ENCODE assay signal across 20 cellular contexts in genomic region chr5:142275496-142275895, GRCh38. TPM values are rescaled to one million over a fixed set of nuclear protein-coding genes. Genes with fewer than 3 reads are reported as not detected.
DNase-seq lines count a peak whose midpoint lies in the region; ATAC-seq and TF ChIP-seq lines count a peak whose summit lies in the region.
"Had no signal": no experiment of that assay in that cellular context is flagged by ENCODE, and none has a peak within 500 bp of the region (broad histone marks: within the 10 kb centered on the region; RNA-seq: fewer than 3 reads in every experiment).

No MANE protein-coding gene starts in this region.

- no peak overlapping the region for H3K4me3 ChIP-seq in mammary epithelial cell (replicated peaks in 1 of 3; ENCODE audit: insufficient read depth in 1 of 3, low read depth in 2 of 3, low read length in 3 of 3)
- H3K4me3 ChIP-seq: GM23248, MG63 had no signal

- no peaks in the 10 kb centered on the region for H3K79me2 ChIP-seq in mammary epithelial cell (ENCODE audit: insufficient read depth, low read length)

- peaks cover 4% of the 10 kb centered on the region for H3K4me1 ChIP-seq in mammary epithelial cell (ENCODE audit: insufficient read depth, low read length)

- no peak overlapping the region for H3K4me2 ChIP-seq in mammary epithelial cell (ENCODE audit: insufficient read depth, low read depth, low read length)

- no TSS peak for BruUV-seq in mammary epithelial cell (replicated peaks; lab: Mats Ljungman, UMichigan)

- ATAC-seq in HG03280 (IDR thresholded peaks at IDR 0.05; ENCODE audit: unreplicated experiment), result no peak
- no peak for ATAC-seq in Right ventricle myocardium superior (ENCODE audit: poor library complexity)

- in situ Hi-C loops in mammary epithelial cell (cut with MboI; ENCODE audit: low sequenced_read_pairs in 2 of 2), result no loop called here

- H3K27ac ChIP-seq in mammary epithelial cell (ENCODE audit: insufficient read depth, low read depth, low read length), result peak overlapping the region; percentile 45
- H3K27ac ChIP-seq: GM23248 had no signal

- no peak for TF ChIP-seq CTCF in mammary epithelial cell (conservative IDR thresholded peaks at IDR 0.05 in 1 of 2, IDR thresholded peaks at IDR 0.05 in 1 of 2; ENCODE audit: extremely low read depth in 1 of 2, insufficient read depth in 1 of 2, low read depth in 1 of 2, low read length in 2 of 2)

- no peaks in the 10 kb centered on the region for H4K20me1 ChIP-seq in mammary epithelial cell (ENCODE audit: insufficient read depth, low read length)

- intact Hi-C loops in mammary epithelial cell (cut with micrococcal nuclease) (no loop called here), Right ventricle myocardium superior (cut with DNase I) (no loop called here)

- no peak overlapping the region for H2AFZ ChIP-seq in mammary epithelial cell (ENCODE audit: low read depth, low read length)
- H2AFZ ChIP-seq: GM23248 had no signal

- dilution Hi-C loops in mammary epithelial cell (cut with HindIII; ENCODE audit: low sequenced_read_pairs), result no loop called here

- peak; percentile 21 for DNase-seq in A172 (ENCODE audit: low spot score)
- DNase-seq in LoVo (ENCODE audit: low spot score), result peak; percentile 46
- DNase-seq in mammary epithelial cell, result peak; percentile 98
- peak; percentile 80 for DNase-seq in kidney tubule cell (ENCODE audit: low spot score)
- DNase-seq in NCI-H526 (lab: John Stamatoyannopoulos, UW), result no peak
- no peak for DNase-seq in ureter (ENCODE audit: low spot score)
- no peak for DNase-seq in Right ventricle myocardium superior
- DNase-seq: 8988T; CD4-positive, alpha-beta memory T cell; DND-41; GM23248; KG1; MG63; NCI-H1092 treated with DMSO at 0.1 percent for 48 hours; NCI-H1694; NCI-H345; NCI-H526 treated with DMSO at 0.1 percent for 48 hours; RPMI8226 had no signal

- CTCF ChIA-PET in mammary epithelial cell (lab: Charles Lee; ENCODE audit: low non-redundant PET), result no interaction called here

- no peaks in the 10 kb centered on the region for H3K36me3 ChIP-seq in mammary epithelial cell (ENCODE audit: insufficient read depth, low read length)
- H3K36me3 ChIP-seq: MG63 had no signal

- H3K27me3 ChIP-seq in mammary epithelial cell (ENCODE audit: insufficient read depth, low read length), result no peaks in the 10 kb centered on the region
- H3K27me3 ChIP-seq: MG63 had no signal

- no peaks in the 10 kb centered on the region for H3K9me3 ChIP-seq in mammary epithelial cell (replicated peaks; ENCODE audit: insufficient read depth, low read length)
- H3K9me3 ChIP-seq: MG63 had no signal

- no peak overlapping the region for H3K9ac ChIP-seq in mammary epithelial cell (ENCODE audit: insufficient read depth, low read length)
- H3K9ac ChIP-seq: GM23248 had no signal

- 0% methylated on average over 3 of the region's 3 CpGs for WGBS in mammary epithelial cell (ENCODE audit: low coverage, missing lambda C conversion rate)

RNA-seq across cellular contexts. Expression of gene SPRY4, which starts 49.3 kb away (rescaled TPM):
- 1.9 and 6.7 TPM in 2 replicates for total RNA-seq in A172 (2014; rRNA removed; shearing (Covaris generic))
- total RNA-seq in mammary epithelial cell, result 10 to 100 TPM; 11.5 to 40.7 TPM
- polyA plus RNA-seq in mammary epithelial cell, result 12.0 TPM
- polyA minus RNA-seq in mammary epithelial cell, result 59.3 TPM
- 16.7 TPM for total RNA-seq in ureter
- total RNA-seq in Right ventricle myocardium superior, result 9.7 TPM
- total RNA-seq: CD4-positive, alpha-beta memory T cell; OCI-LY7 had no signal
- polyA plus RNA-seq: CD4-positive, alpha-beta memory T cell had no signal

Comparison
In these comparisons a context has a peak if more than half of its experiments do, and no peak if none do; other contexts are left out.
1. DNase-seq: peak in A172 (single experiment), LoVo (single experiment), mammary epithelial cell (single experiment) and kidney tubule cell (single experiment); none in NCI-H526 (0 of 2), ureter (single experiment) and Right ventricle myocardium superior (single experiment).